In genomic region chr1:9607352-9607751, GRCh38 we compare ENCODE assay signal across 1 cellular context.
TF ChIP-seq lines count a peak whose summit lies in the region.

No MANE protein-coding gene starts in this region.

TF ChIP-seq in HEK293, 187 proteins besides CTCF, POLR2A, EP300 and RAD21 (continued from another document):
- TF ChIP-seq ZNF366 (tag by site-specific recombination; conservative IDR thresholded peaks at IDR 0.05) (no peak), ZNF394 (tag by site-specific recombination; IDR thresholded peaks at IDR 0.05; ENCODE audit: borderline replicate concordance) (no peak)
